ENCODE assay signal across 1 cellular context in the genomic region with DNA sequence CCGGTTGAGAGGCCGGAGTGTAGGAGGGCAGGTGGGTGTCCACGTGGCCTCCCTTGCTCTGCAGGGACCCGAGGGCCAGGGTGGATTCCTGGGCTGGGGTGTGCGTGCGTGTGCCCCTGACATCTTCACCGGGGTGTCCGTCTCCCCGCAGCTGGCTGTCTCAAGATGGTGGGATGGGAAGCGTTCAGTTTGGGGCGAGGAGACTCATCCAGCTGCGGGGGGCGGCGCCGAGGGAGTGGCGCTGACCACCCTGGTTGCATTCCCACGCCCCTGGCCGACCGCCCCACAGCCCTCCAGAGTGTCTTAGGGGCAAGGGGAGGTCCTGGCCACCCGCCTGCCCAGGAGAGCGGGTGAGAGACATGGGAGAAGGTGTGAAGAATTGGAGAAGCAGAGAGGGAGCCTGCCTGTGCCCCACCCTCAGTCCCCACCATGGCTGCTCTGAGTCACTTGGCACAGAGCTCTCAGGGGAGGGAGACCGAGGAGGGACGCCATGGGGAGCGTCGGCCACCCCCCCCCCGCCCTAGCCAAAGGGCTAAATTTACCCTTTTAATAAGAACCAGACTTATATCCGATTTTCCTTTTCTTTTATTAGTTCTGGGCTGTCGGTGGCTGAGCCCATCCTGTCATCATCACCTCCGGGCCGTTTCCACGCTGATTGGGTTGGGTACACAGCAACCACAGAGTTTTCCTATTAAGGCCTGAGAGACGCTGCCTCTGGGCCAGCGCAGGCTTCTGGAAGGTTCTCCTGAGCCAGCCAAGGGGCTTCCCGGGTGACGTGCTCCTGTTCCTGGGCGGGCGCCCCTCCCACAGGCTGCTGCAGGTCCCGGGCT.
TF ChIP-seq lines count a peak whose summit lies in the region.

No MANE protein-coding gene starts in this region.

TF ChIP-seq in H1, 55 proteins besides CTCF, POLR2A, EP300 and RAD21:
- TF ChIP-seq SRF (IDR thresholded peaks at IDR 0.05; ENCODE audit: low read depth, low read length) (no peak), TEAD4 (IDR thresholded peaks at IDR 0.05; ENCODE audit: low read depth, low read length) (no peak), TCF12 (IDR thresholded peaks at IDR 0.05; ENCODE audit: low read depth, low read length) (no peak), BRCA1 (IDR thresholded peaks at IDR 0.05; ENCODE audit: low read depth, low read length) (no peak), SP1 (IDR thresholded peaks at IDR 0.05; ENCODE audit: low read depth, low read length) (no peak)
